ENCODE assay signal across 8 cellular contexts in the genomic region with DNA sequence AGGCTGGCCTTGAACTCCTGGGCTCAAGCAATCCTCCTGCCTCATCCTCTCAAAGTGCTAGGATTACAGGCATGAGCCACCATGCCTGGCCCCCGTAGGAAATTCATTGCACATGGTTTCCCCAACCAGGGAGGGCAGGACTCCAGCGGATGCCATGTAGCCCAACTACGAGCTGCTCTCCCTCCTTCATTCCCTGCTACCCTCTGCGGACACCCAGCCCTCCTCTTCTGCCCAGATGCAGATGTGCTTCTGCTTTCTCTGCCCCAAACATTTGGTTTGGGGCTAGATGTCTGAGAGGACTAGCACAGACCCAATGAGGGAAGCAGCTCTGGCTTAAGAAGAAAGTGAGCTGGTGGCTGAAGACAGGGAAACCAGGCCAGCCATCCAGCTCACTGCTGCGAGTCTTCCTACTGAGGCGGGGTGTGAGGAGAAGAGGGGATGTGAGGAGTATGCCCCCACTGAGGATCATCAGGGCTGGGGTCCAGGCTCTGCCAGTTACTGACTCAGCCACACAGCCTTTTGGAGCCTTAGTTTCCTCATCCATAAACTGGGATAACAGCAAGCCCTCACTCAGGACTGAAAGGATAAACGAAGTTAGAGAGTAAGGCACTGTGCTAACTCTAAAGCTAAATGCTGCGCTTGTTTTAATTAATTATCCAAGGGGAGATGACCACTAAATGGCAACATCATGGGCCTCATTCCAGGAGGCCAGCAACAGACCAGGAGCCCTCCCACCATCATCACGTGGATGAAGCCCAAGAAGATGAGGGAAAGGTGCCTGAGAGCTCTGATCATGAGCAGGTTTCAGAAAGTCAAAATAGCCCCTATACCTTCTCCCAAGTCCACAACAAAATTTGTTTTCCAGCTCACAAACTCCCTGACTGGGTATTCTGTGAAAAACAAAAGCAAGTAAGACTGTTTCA. TPM values are rescaled to one million over a fixed set of nuclear protein-coding genes. Genes with fewer than 3 reads are reported as not detected.
DNase-seq lines count a peak whose midpoint lies in the region; ATAC-seq and TF ChIP-seq lines count a peak whose summit lies in the region.

No MANE protein-coding gene starts in this region.

- H3K27me3 Mint-ChIP-seq in CD14-positive monocyte (ENCODE audit: low read depth in 3 of 3) (no peaks in the 10 kb centered on the region), chondrocyte (ENCODE audit: low read depth) (no peaks in the 10 kb centered on the region), neural progenitor cell (ENCODE audit: insufficient read depth, low read depth) (peaks cover 7% of the 10 kb centered on the region)

- H3K79me2 ChIP-seq in neural progenitor cell (ENCODE audit: low read depth) = peaks cover 97% of the 10 kb centered on the region

- TF ChIP-seq CTCF in CD14-positive monocyte (IDR thresholded peaks at IDR 0.05) = no peak
- no peak for TF ChIP-seq CTCF in chondrocyte (IDR thresholded peaks at IDR 0.05)
- TF ChIP-seq CTCF in neural progenitor cell (IDR thresholded peaks at IDR 0.05) = no peak

- H3K4me1 Mint-ChIP-seq in CD14-positive monocyte = peaks cover 92% of the 10 kb centered on the region
- peaks cover 94% of the 10 kb centered on the region for H3K4me1 Mint-ChIP-seq in chondrocyte (ENCODE audit: low read depth)
- peaks cover 83% of the 10 kb centered on the region for H3K4me1 Mint-ChIP-seq in neural progenitor cell

- no peak overlapping the region for H3K9ac ChIP-seq in neural progenitor cell

- H3K4me3 ChIP-seq in neural progenitor cell = no peak overlapping the region

- H3K27ac Mint-ChIP-seq in CD14-positive monocyte = peak overlapping the region; percentile 66 to 82 (median 79)
- H3K27ac Mint-ChIP-seq in chondrocyte (ENCODE audit: unreplicated experiment) = peak overlapping the region; percentile 92
- no peak overlapping the region for H3K27ac Mint-ChIP-seq in neural progenitor cell

- no peak for ATAC-seq in HG03025 (IDR thresholded peaks at IDR 0.05; ENCODE audit: low FRiP score, unreplicated experiment)

- H4K20me1 ChIP-seq in neural progenitor cell (ENCODE audit: low read depth) = peaks cover 100% of the 10 kb centered on the region

- peak overlapping the region in 1 of 2 donors; percentile 80 for H3K4me3 Mint-ChIP-seq in CD14-positive monocyte
- no peak overlapping the region for H3K4me3 Mint-ChIP-seq in chondrocyte (ENCODE audit: unreplicated experiment)
- H3K4me3 Mint-ChIP-seq in neural progenitor cell = peak overlapping the region; percentile 54

- H3K36me3 Mint-ChIP-seq in CD14-positive monocyte (peaks cover 0 to 13% of the 10 kb centered on the region in 2 donors), chondrocyte (ENCODE audit: low read depth) (no peaks in the 10 kb centered on the region), neural progenitor cell (peaks cover 3% of the 10 kb centered on the region)

- DNase-seq in CD14-positive monocyte (ENCODE audit: low spot score) (no peak), MV-4-11 (lab: John Stamatoyannopoulos, UW) (peak; percentile 75), chondrocyte (ENCODE audit: low spot score) (no peak), neural progenitor cell (ENCODE audit: low spot score) (no peak), NCI-H446 (lab: John Stamatoyannopoulos, UW) (no peak), DMS53 (lab: John Stamatoyannopoulos, UW) (no peak), DMS 273 treated with DMSO at 0.1 percent for 48 hours (lab: John Stamatoyannopoulos, UW) (no peak)

- H3K9me3 ChIP-seq in neural progenitor cell (ENCODE audit: low read depth) = no peaks in the 10 kb centered on the region

- H3K4me1 ChIP-seq in neural progenitor cell = peaks cover 82% of the 10 kb centered on the region

- intact Hi-C loops in CD14-positive monocyte (cut with micrococcal nuclease) = no loop called here

- no peak overlapping the region for H2AFZ ChIP-seq in neural progenitor cell (replicated peaks)

- H3F3A ChIP-seq in neural progenitor cell (ENCODE audit: low read depth) = peaks cover 77% of the 10 kb centered on the region

- H3K4me2 ChIP-seq in neural progenitor cell = peak overlapping the region; percentile 58

- H3K27ac ChIP-seq in neural progenitor cell = peak overlapping the region; percentile 64

- H3K36me3 ChIP-seq in neural progenitor cell = no peaks in the 10 kb centered on the region

- H3K9me3 Mint-ChIP-seq in CD14-positive monocyte = no peaks in the 10 kb centered on the region
- no peaks in the 10 kb centered on the region for H3K9me3 Mint-ChIP-seq in chondrocyte (ENCODE audit: low read depth)
- H3K9me3 Mint-ChIP-seq in neural progenitor cell = no peaks in the 10 kb centered on the region

- no peaks in the 10 kb centered on the region for H3K27me3 ChIP-seq in neural progenitor cell

RNA-seq across cellular contexts. Expression of a gene that starts 10.9 kb away (rescaled TPM):
- 10 to 100 TPM; 59.1 to 70.2 TPM for polyA plus RNA-seq in CD14-positive monocyte
- 113 to 124 TPM (median 123 TPM) in 3 replicates for total RNA-seq in chondrocyte
- total RNA-seq in neural progenitor cell (ENCODE audit: low replicate concordance) = 43.6 and 73.2 TPM in 2 replicates

RNA-seq across cellular contexts. Expression of a gene that starts 17.1 kb away (rescaled TPM):
- polyA plus RNA-seq in CD14-positive monocyte = under 1 TPM in 1 of 2 donors, not detected in 1; 0.11 TPM
- total RNA-seq in chondrocyte (4.8 to 6.0 TPM (median 5.6 TPM) in 3 replicates), neural progenitor cell (ENCODE audit: low replicate concordance) (0.12 and 0.37 TPM in 2 replicates)

RNA-seq across cellular contexts. Expression of a gene that starts 53.0 kb away (rescaled TPM):
- polyA plus RNA-seq in CD14-positive monocyte = 10 to 100 TPM; 21.8 to 22.6 TPM
- total RNA-seq in chondrocyte (17.8 to 21.3 TPM (median 19.9 TPM) in 3 replicates), neural progenitor cell (ENCODE audit: low replicate concordance) (18.1 and 19.0 TPM in 2 replicates)
